17 cellular contexts compared by ENCODE assay signal in genomic region chr1:23660671-23661070, GRCh38. TPM values are rescaled to one million over a fixed set of nuclear protein-coding genes. Genes with fewer than 3 reads are reported as not detected.
A peak's percentile ranks its signal among the peaks of the same experiment; 100 is the strongest.
DNase-seq lines count a peak whose midpoint lies in the region; ATAC-seq and TF ChIP-seq lines count a peak whose summit lies in the region.
"Had no signal": no experiment of that assay in that cellular context is flagged by ENCODE, and none has a peak within 500 bp of the region (broad histone marks: within the 10 kb centered on the region; RNA-seq: fewer than 3 reads in every experiment).

No MANE protein-coding gene starts in this region.

- intact Hi-C loops in mammary epithelial cell (cut with micrococcal nuclease): no loop called here
- intact Hi-C loops in breast epithelium (cut with DNase I; ENCODE audit: low total_unique reads): no loop called here
- intact Hi-C loops in Panc1 (cut with micrococcal nuclease; ENCODE audit: unreplicated experiment): no loop called here
- intact Hi-C loops in spleen (cut with DNase I; ENCODE audit: low total_unique reads): no loop called here

- H3K36me3 ChIP-seq in mammary epithelial cell (ENCODE audit: insufficient read depth, low read length): no peaks in the 10 kb centered on the region
- no peaks in the 10 kb centered on the region for H3K36me3 ChIP-seq in breast epithelium
- no peaks in the 10 kb centered on the region for H3K36me3 ChIP-seq in Panc1 (ENCODE audit: control insufficient read depth, insufficient read depth, low read length)
- H3K36me3 ChIP-seq in spleen: no peaks in the 10 kb centered on the region

- no peaks in the 10 kb centered on the region for H3K79me2 ChIP-seq in mammary epithelial cell (ENCODE audit: insufficient read depth, low read length)

- BruUV-seq in mammary epithelial cell (replicated peaks; lab: Mats Ljungman, UMichigan) (no TSS peak), Panc1 (replicated peaks; lab: Mats Ljungman, UMichigan) (no TSS peak)

- H3K9me3 ChIP-seq in mammary epithelial cell (replicated peaks; ENCODE audit: insufficient read depth, low read length) (no peaks in the 10 kb centered on the region), breast epithelium (no peaks in the 10 kb centered on the region), Panc1 (ENCODE audit: control insufficient read depth, insufficient read depth, low read depth, low read length) (no peaks in the 10 kb centered on the region), spleen (no peaks in the 10 kb centered on the region)

- in situ Hi-C loops in mammary epithelial cell (cut with MboI; ENCODE audit: low sequenced_read_pairs in 2 of 2): no loop called here
- in situ Hi-C loops in Panc1 (cut with HindIII; ENCODE audit: low pct_unique_long_range_greater_than_20kb, low sequenced_read_pairs): no loop called here

- H3K4me1 ChIP-seq in mammary epithelial cell (ENCODE audit: insufficient read depth, low read length): peaks cover 18% of the 10 kb centered on the region
- no peaks in the 10 kb centered on the region for H3K4me1 ChIP-seq in breast epithelium
- H3K4me1 ChIP-seq in Panc1 (ENCODE audit: control insufficient read depth, insufficient read depth, low read length): no peaks in the 10 kb centered on the region
- peaks cover 0 to 4% (median 0%) of the 10 kb centered on the region in 6 donors for H3K4me1 ChIP-seq in spleen

- dilution Hi-C loops in mammary epithelial cell (cut with HindIII; ENCODE audit: low sequenced_read_pairs): no loop called here

- no peak overlapping the region for H3K4me2 ChIP-seq in mammary epithelial cell (ENCODE audit: insufficient read depth, low read depth, low read length)

- H3K9ac ChIP-seq in mammary epithelial cell (ENCODE audit: insufficient read depth, low read length): no peak overlapping the region

- H3K27me3 ChIP-seq in mammary epithelial cell (ENCODE audit: insufficient read depth, low read length) (no peaks in the 10 kb centered on the region), breast epithelium (no peaks in the 10 kb centered on the region), Panc1 (ENCODE audit: control insufficient read depth, insufficient read depth, low read length) (no peaks in the 10 kb centered on the region), spleen (replicated peaks in 1 of 7) (no peaks in the 10 kb centered on the region)

- H3K27me3 Mint-ChIP-seq in WTC11 (ENCODE audit: low read depth): no peaks in the 10 kb centered on the region

- H3K4me3 ChIP-seq in mammary epithelial cell (replicated peaks in 1 of 3; ENCODE audit: insufficient read depth in 1 of 3, low read depth in 2 of 3, low read length in 3 of 3): no peak overlapping the region
- no peak overlapping the region for H3K4me3 ChIP-seq in breast epithelium
- no peak overlapping the region for H3K4me3 ChIP-seq in Panc1 (ENCODE audit: low read depth in 2 of 2, low read length in 2 of 2)
- no peak overlapping the region for H3K4me3 ChIP-seq in spleen
- H3K4me3 ChIP-seq: GM12878 had no signal

- peaks cover 6% of the 10 kb centered on the region for H3K4me1 Mint-ChIP-seq in WTC11

- peak overlapping the region; percentile 48 for H2AFZ ChIP-seq in mammary epithelial cell (ENCODE audit: low read depth, low read length)

- POLR2A ChIA-PET in Panc1 (lab: Charles Lee): no interaction called here
- POLR2A ChIA-PET in WTC11 (lab: Charles Lee): no interaction called here

- no peak overlapping the region for H3K4me3 Mint-ChIP-seq in WTC11
- H3K4me3 Mint-ChIP-seq: CD4-positive, alpha-beta memory T cell; H9 had no signal

- ATAC-seq in Panc1: peak; percentile 43; the same call in 1 of the 2 replicates
- ATAC-seq in WTC11: no peak
- ATAC-seq: GM12878, HCT116 had no signal

- 85% methylated on average over 8 of the region's 9 CpGs for WGBS in mammary epithelial cell (ENCODE audit: low coverage, missing lambda C conversion rate)
- 81 to 94% (median 86%) methylated on average over 9 of the region's 9 CpGs for WGBS in spleen, 5 donors

- TF ChIP-seq POLR2A in breast epithelium (IDR thresholded peaks at IDR 0.05) (no peak), spleen (IDR thresholded peaks at IDR 0.05) (no peak)

- no peaks in the 10 kb centered on the region for H3K9me3 Mint-ChIP-seq in WTC11
- H3K9me3 Mint-ChIP-seq: CD4-positive, alpha-beta memory T cell; H9 had no signal

- DNase-seq in mammary epithelial cell (no peak), breast epithelium (ENCODE audit: low spot score in 2 of 2) (no peak), Panc1 (ENCODE audit: low read depth, low spot score) (no peak), WTC11 (ENCODE audit: low spot score) (no peak), spleen (peak; percentile 20)
- no peak for DNase-seq in activated naive CD4-positive, alpha-beta T cell treated with Interleukin-2 at 50 U/mL for 16 hours
- no peak for DNase-seq in activated naive CD4-positive, alpha-beta T cell (lab: John Stamatoyannopoulos, UW)
- DNase-seq: C1 segment of cervical spinal cord; Calu3; CD4-positive, alpha-beta memory T cell; COR-L47; DMS79; EL; GDM1; H9 had no signal

- CTCF ChIA-PET in mammary epithelial cell (lab: Charles Lee; ENCODE audit: low non-redundant PET) (no interaction called here), Panc1 (lab: Charles Lee) (interaction anchor here (0.5 to 1.4 kb wide), 5 partner anchors 24 to 120 kb away, joined by 4 to 7 read pairs (median 6); no protein-coding TSS in a partner anchor), WTC11 (lab: Charles Lee) (interaction anchor here (0.8 to 1.6 kb wide), 6 partner anchors 10 to 164 kb away, joined by 3 to 10 read pairs (median 6); no protein-coding TSS in a partner anchor)

- H3K27ac Mint-ChIP-seq in WTC11: 0 out of 2 replicates have a peak overlapping the region, but pooled peaks have one; percentile 36
- H3K27ac Mint-ChIP-seq: CD4-positive, alpha-beta memory T cell; H9 had no signal

- H3K27ac ChIP-seq in mammary epithelial cell (ENCODE audit: insufficient read depth, low read depth, low read length) (no peak overlapping the region), breast epithelium (no peak overlapping the region), Panc1 (ENCODE audit: low read length) (no peak overlapping the region), spleen (no peak overlapping the region)

- TF ChIP-seq CTCF in mammary epithelial cell (conservative IDR thresholded peaks at IDR 0.05 in 1 of 2, IDR thresholded peaks at IDR 0.05 in 1 of 2; ENCODE audit: extremely low read depth in 1 of 2, insufficient read depth in 1 of 2, low read depth in 1 of 2, low read length in 2 of 2) (no peak), breast epithelium (IDR thresholded peaks at IDR 0.05) (no peak), Panc1 (IDR thresholded peaks at IDR 0.05) (no peak), WTC11 (IDR thresholded peaks at IDR 0.05) (no peak), spleen (IDR thresholded peaks at IDR 0.05 in 8 of 11, conservative IDR thresholded peaks at IDR 0.05 in 3 of 11) (no peak)

- H3K36me3 Mint-ChIP-seq in WTC11: no peaks in the 10 kb centered on the region
- H3K36me3 Mint-ChIP-seq: CD4-positive, alpha-beta memory T cell had no signal

- H4K20me1 ChIP-seq in mammary epithelial cell (ENCODE audit: insufficient read depth, low read length): no peaks in the 10 kb centered on the region

TF ChIP-seq in WTC11, 78 proteins besides CTCF, POLR2A, EP300 and RAD21 (continues in another document):
- TF ChIP-seq SMAD3 (CRISPR knock-in tag; IDR thresholded peaks at IDR 0.05; ENCODE audit: borderline replicate concordance): no peak
- TF ChIP-seq, protein P1, sequence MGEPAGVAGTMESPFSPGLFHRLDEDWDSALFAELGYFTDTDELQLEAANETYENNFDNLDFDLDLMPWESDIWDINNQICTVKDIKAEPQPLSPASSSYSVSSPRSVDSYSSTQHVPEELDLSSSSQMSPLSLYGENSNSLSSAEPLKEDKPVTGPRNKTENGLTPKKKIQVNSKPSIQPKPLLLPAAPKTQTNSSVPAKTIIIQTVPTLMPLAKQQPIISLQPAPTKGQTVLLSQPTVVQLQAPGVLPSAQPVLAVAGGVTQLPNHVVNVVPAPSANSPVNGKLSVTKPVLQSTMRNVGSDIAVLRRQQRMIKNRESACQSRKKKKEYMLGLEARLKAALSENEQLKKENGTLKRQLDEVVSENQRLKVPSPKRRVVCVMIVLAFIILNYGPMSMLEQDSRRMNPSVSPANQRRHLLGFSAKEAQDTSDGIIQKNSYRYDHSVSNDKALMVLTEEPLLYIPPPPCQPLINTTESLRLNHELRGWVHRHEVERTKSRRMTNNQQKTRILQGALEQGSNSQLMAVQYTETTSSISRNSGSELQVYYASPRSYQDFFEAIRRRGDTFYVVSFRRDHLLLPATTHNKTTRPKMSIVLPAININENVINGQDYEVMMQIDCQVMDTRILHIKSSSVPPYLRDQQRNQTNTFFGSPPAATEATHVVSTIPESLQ (CRISPR knock-in tag; IDR thresholded peaks at IDR 0.05): no peak
- TF ChIP-seq NFYB (CRISPR knock-in tag; conservative IDR thresholded peaks at IDR 0.05; ENCODE audit: low read depth): no peak
- no peak for TF ChIP-seq ZNF138 (CRISPR knock-in tag; conservative IDR thresholded peaks at IDR 0.05)
- TF ChIP-seq AR (CRISPR knock-in tag; IDR thresholded peaks at IDR 0.05): no peak
- TF ChIP-seq SMAD4 (CRISPR knock-in tag; IDR thresholded peaks at IDR 0.05): no peak

RNA-seq across cellular contexts. Expression of gene RPL11, which starts 30.9 kb away (rescaled TPM):
- 1,000 to 10,000 TPM in 1 of 2 donors, 100 to 1,000 TPM in 1; 376 to 1,022 TPM for total RNA-seq in mammary epithelial cell
- 1,104 TPM for polyA plus RNA-seq in mammary epithelial cell
- 741 TPM for polyA minus RNA-seq in mammary epithelial cell
- total RNA-seq in breast epithelium: 1,000 to 10,000 TPM; 1,191 to 1,487 (median 1,340) TPM
- 865 TPM for total RNA-seq in Panc1 (2021; ENCODE audit: unreplicated experiment)
- 1,505 TPM for polyA plus RNA-seq in Panc1 (2012; ENCODE audit: insufficient read length)
- 1,406 to 1,500 TPM (median 1,442 TPM) in 3 replicates for total RNA-seq in WTC11 (2021)
- total RNA-seq in spleen: 1,000 to 10,000 TPM in 4 of 7 donors, 100 to 1,000 TPM in 3; 864 to 1,229 (median 1,082) TPM
- polyA plus RNA-seq in spleen: 1,000 to 10,000 TPM; 4,161 to 6,089 (median 5,782) TPM
